ENCODE assay signal across 18 cellular contexts in the genomic region with DNA sequence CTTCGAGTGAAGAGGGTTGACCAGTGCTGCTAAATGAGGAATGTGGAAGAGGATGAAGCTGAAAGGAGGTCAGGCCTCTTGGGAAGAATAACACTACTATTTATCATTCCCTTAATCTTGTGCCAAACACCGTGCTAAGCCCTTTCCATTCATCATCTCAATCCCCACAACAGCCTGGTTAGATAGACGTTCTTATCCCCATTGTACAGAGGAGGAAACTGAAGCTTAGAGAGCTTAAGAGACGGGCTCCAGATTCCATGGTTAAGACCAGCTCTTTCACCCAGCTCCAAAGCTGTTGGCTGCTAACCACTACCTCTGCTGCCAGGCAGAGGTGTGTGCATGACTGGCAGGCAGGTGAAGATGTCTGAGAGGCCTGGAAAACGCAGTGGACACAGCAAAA. TPM values are rescaled to one million over a fixed set of nuclear protein-coding genes. Genes with fewer than 3 reads are reported as not detected.
A peak's percentile ranks its signal among the peaks of the same experiment; 100 is the strongest.
DNase-seq lines count a peak whose midpoint lies in the region; ATAC-seq and TF ChIP-seq lines count a peak whose summit lies in the region.
"Had no signal": no experiment of that assay in that cellular context is flagged by ENCODE, and none has a peak within 500 bp of the region (broad histone marks: within the 10 kb centered on the region; RNA-seq: fewer than 3 reads in every experiment).

No MANE protein-coding gene starts in this region.

- no peak overlapping the region for H3K4me3 ChIP-seq in naive thymus-derived CD4-positive, alpha-beta T cell (ENCODE audit: low read length)
- H3K4me3 ChIP-seq in transverse colon = no peak overlapping the region
- no peak overlapping the region for H3K4me3 ChIP-seq in effector memory CD4-positive, alpha-beta T cell (ENCODE audit: insufficient read depth, low read depth, low read length, poor library complexity, severe bottlenecking)

- H3K4me3 Mint-ChIP-seq in natural killer cell = peak overlapping the region; percentile 93
- H3K4me3 Mint-ChIP-seq in natural killer cell treated with Interleukin-12 subunit alpha and Interleukin-12 subunit beta and Interleukin-15 and Interleukin-18, amount 100 ng/mL, for 72 hours = no peak overlapping the region
- peak overlapping the region; percentile 84 for H3K4me3 Mint-ChIP-seq in activated T-helper 1 cell treated with anti-CD3 and anti-CD28 coated beads, Interleukin-12 subunit alpha, Interleukin-12 subunit beta, Interleukin-2, Interleukin-4 antibody, amounts not matched to agents 30 ng/mL and 10 ng/mL and 1 ng/mL, durations not matched to agents 14 hours and 24 hours and 36 hours
- H3K4me3 Mint-ChIP-seq in naive thymus-derived CD4-positive, alpha-beta T cell = peak overlapping the region in 8 of 10 donors; percentile 10 to 93 (median 82)

- WGBS in transverse colon (ENCODE audit: low coverage in 1 of 2), 2 donors = 72 to 82% methylated on average over 3 to 5 of the region's 5 CpGs

- H3K4me1 Mint-ChIP-seq in natural killer cell = peaks cover 5 to 11% of the 10 kb centered on the region in 2 donors
- peaks cover 4 to 5% of the 10 kb centered on the region in 2 donors for H3K4me1 Mint-ChIP-seq in natural killer cell treated with Interleukin-12 subunit alpha and Interleukin-12 subunit beta and Interleukin-15 and Interleukin-18, amount 100 ng/mL, for 72 hours (ENCODE audit: low read depth in 2 of 2)
- H3K4me1 Mint-ChIP-seq in activated T-helper 1 cell treated with anti-CD3 and anti-CD28 coated beads, Interleukin-12 subunit alpha, Interleukin-12 subunit beta, Interleukin-2, Interleukin-4 antibody, amounts not matched to agents 30 ng/mL and 10 ng/mL and 1 ng/mL, durations not matched to agents 14 hours and 24 hours and 36 hours (ENCODE audit: low read depth) = peaks cover 23% of the 10 kb centered on the region
- H3K4me1 Mint-ChIP-seq in naive thymus-derived CD4-positive, alpha-beta T cell = peaks cover 5 to 12% (median 10%) of the 10 kb centered on the region in 7 donors

- peaks cover 44 to 73% of the 10 kb centered on the region in 2 donors for H3K27me3 Mint-ChIP-seq in natural killer cell (ENCODE audit: low read depth in 2 of 2)
- peaks cover 44 to 62% of the 10 kb centered on the region in 2 donors for H3K27me3 Mint-ChIP-seq in natural killer cell treated with Interleukin-12 subunit alpha and Interleukin-12 subunit beta and Interleukin-15 and Interleukin-18, amount 100 ng/mL, for 72 hours
- peaks cover 66% of the 10 kb centered on the region for H3K27me3 Mint-ChIP-seq in activated T-helper 1 cell treated with anti-CD3 and anti-CD28 coated beads, Interleukin-12 subunit alpha, Interleukin-12 subunit beta, Interleukin-2, Interleukin-4 antibody, amounts not matched to agents 30 ng/mL and 10 ng/mL and 1 ng/mL, durations not matched to agents 14 hours and 24 hours and 36 hours (ENCODE audit: insufficient read depth)
- H3K27me3 Mint-ChIP-seq in naive thymus-derived CD4-positive, alpha-beta T cell = peaks cover 50 to 77% (median 66%) of the 10 kb centered on the region in 5 donors

- peaks cover 3 to 4% of the 10 kb centered on the region in 2 donors for H3K27me3 ChIP-seq in naive thymus-derived CD4-positive, alpha-beta T cell (ENCODE audit: control insufficient read depth in 2 of 2, insufficient read depth in 2 of 2, low read length in 2 of 2)
- peaks cover 21% of the 10 kb centered on the region for H3K27me3 ChIP-seq in transverse colon
- H3K27me3 ChIP-seq in effector memory CD4-positive, alpha-beta T cell (replicated peaks; ENCODE audit: control insufficient read depth, insufficient read depth, low read length, poor library complexity, severe bottlenecking) = peaks cover 34% of the 10 kb centered on the region

- no peak for TF ChIP-seq CTCF in natural killer cell (IDR thresholded peaks at IDR 0.05)
- no peak for TF ChIP-seq CTCF in transverse colon (IDR thresholded peaks at IDR 0.05)

- CTCF ChIA-PET in naive thymus-derived CD4-positive, alpha-beta T cell (lab: Charles Lee) = no interaction called here

- no peaks in the 10 kb centered on the region for H3K36me3 ChIP-seq in naive thymus-derived CD4-positive, alpha-beta T cell (ENCODE audit: control insufficient read depth in 2 of 3, insufficient read depth in 3 of 3, low read length in 3 of 3)
- H3K36me3 ChIP-seq in transverse colon = no peaks in the 10 kb centered on the region
- H3K36me3 ChIP-seq in effector memory CD4-positive, alpha-beta T cell (ENCODE audit: control insufficient read depth, insufficient read depth, low read length) = no peaks in the 10 kb centered on the region
- H3K36me3 ChIP-seq: brain microvascular endothelial cell, WERI-Rb-1 had no signal

- peaks cover 0 to 10% of the 10 kb centered on the region in 2 donors for H3K4me1 ChIP-seq in naive thymus-derived CD4-positive, alpha-beta T cell (ENCODE audit: control insufficient read depth in 2 of 2, insufficient read depth in 2 of 2, low read length in 2 of 2)
- H3K4me1 ChIP-seq in transverse colon = peaks cover under 1 to 29% (median 10%) of the 10 kb centered on the region in 4 donors
- H3K4me1 ChIP-seq in effector memory CD4-positive, alpha-beta T cell (ENCODE audit: control insufficient read depth, insufficient read depth, low read length, poor library complexity, severe bottlenecking) = peaks cover 10% of the 10 kb centered on the region

- H3K36me3 Mint-ChIP-seq in natural killer cell = no peaks in the 10 kb centered on the region
- H3K36me3 Mint-ChIP-seq in natural killer cell treated with Interleukin-12 subunit alpha and Interleukin-12 subunit beta and Interleukin-15 and Interleukin-18, amount 100 ng/mL, for 72 hours = no peaks in the 10 kb centered on the region
- no peaks in the 10 kb centered on the region for H3K36me3 Mint-ChIP-seq in activated T-helper 1 cell treated with anti-CD3 and anti-CD28 coated beads, Interleukin-12 subunit alpha, Interleukin-12 subunit beta, Interleukin-2, Interleukin-4 antibody, amounts not matched to agents 30 ng/mL and 10 ng/mL and 1 ng/mL, durations not matched to agents 14 hours and 24 hours and 36 hours (ENCODE audit: low read depth)
- H3K36me3 Mint-ChIP-seq in naive thymus-derived CD4-positive, alpha-beta T cell = peaks cover 0 to 7% (median 0%) of the 10 kb centered on the region in 5 donors

- no peaks in the 10 kb centered on the region for H3K9me3 ChIP-seq in naive thymus-derived CD4-positive, alpha-beta T cell (ENCODE audit: control insufficient read depth in 2 of 3, low read length in 3 of 3)
- no peaks in the 10 kb centered on the region for H3K9me3 ChIP-seq in transverse colon
- H3K9me3 ChIP-seq in effector memory CD4-positive, alpha-beta T cell (ENCODE audit: control insufficient read depth, low read length) = no peaks in the 10 kb centered on the region

- TF ChIP-seq EP300 in transverse colon (IDR thresholded peaks at IDR 0.05; ENCODE audit: low read depth) = no peak

- in situ Hi-C loops in transverse colon (cut with MboI; ENCODE audit: low pct_ligation_motif_present in 1 of 4, low pct_unique_long_range_greater_than_20kb in 1 of 4, low sequenced_read_pairs in 3 of 4) = loop anchor here in 3 of 4 donors (5.0 to 10.0 kb wide), 3 partner anchors 77 to 127 kb away; no protein-coding TSS in a partner anchor

- H3K27ac ChIP-seq in naive thymus-derived CD4-positive, alpha-beta T cell (ENCODE audit: low read depth, low read length) = no peak overlapping the region
- H3K27ac ChIP-seq in transverse colon = no peak overlapping the region
- H3K27ac ChIP-seq in effector memory CD4-positive, alpha-beta T cell (ENCODE audit: insufficient read depth, low read length, poor library complexity, severe bottlenecking) = no peak overlapping the region
- H3K27ac ChIP-seq: brain microvascular endothelial cell had no signal

- POLR2A ChIA-PET in naive thymus-derived CD4-positive, alpha-beta T cell (lab: Charles Lee) = no interaction called here

- H3K27ac Mint-ChIP-seq in natural killer cell = no peak overlapping the region
- no peak overlapping the region for H3K27ac Mint-ChIP-seq in natural killer cell treated with Interleukin-12 subunit alpha and Interleukin-12 subunit beta and Interleukin-15 and Interleukin-18, amount 100 ng/mL, for 72 hours
- no peak overlapping the region for H3K27ac Mint-ChIP-seq in activated T-helper 1 cell treated with anti-CD3 and anti-CD28 coated beads, Interleukin-12 subunit alpha, Interleukin-12 subunit beta, Interleukin-2, Interleukin-4 antibody, amounts not matched to agents 30 ng/mL and 10 ng/mL and 1 ng/mL, durations not matched to agents 14 hours and 24 hours and 36 hours
- H3K27ac Mint-ChIP-seq in naive thymus-derived CD4-positive, alpha-beta T cell = no peak overlapping the region
- H3K27ac Mint-ChIP-seq: activated naive CD4-positive, alpha-beta T cell treated with anti-CD3 and anti-CD28 coated beads, Interleukin-2, amount 50 U/mL, for 72 hours; HFFc6 had no signal

- intact Hi-C loops in natural killer cell (cut with micrococcal nuclease) = no loop called here
- intact Hi-C loops in activated T-helper 1 cell treated with anti-CD3 and anti-CD28 coated beads, Interleukin-12 subunit alpha, Interleukin-12 subunit beta, Interleukin-2, Interleukin-4 antibody, amounts not matched to agents 30 ng/mL and 10 ng/mL and 1 ng/mL, durations not matched to agents 14 hours and 24 hours and 36 hours (cut with micrococcal nuclease) = loop anchor here (1.0 to 2.0 kb wide), 8 partner anchors 77 to 1833 kb away; a partner anchor contains a TSS
- intact Hi-C loops in naive thymus-derived CD4-positive, alpha-beta T cell (cut with micrococcal nuclease) = loop anchor here (1.0 to 10.0 kb wide), 11 partner anchors 77 to 437 kb away; a partner anchor contains a TSS
- intact Hi-C loops in transverse colon (cut with DNase I; ENCODE audit: low total_unique reads) = loop anchor here (1.0 kb wide), 1 partner anchor 77 kb away; no protein-coding TSS in a partner anchor

- TF ChIP-seq POLR2A in transverse colon (IDR thresholded peaks at IDR 0.05) = no peak

- DNase-seq in natural killer cell (no peak), transverse colon (no peak)
- DNase-seq in natural killer cell treated with Interleukin-12 subunit alpha and Interleukin-12 subunit beta and Interleukin-15 and Interleukin-18, amount 100 ng/mL, for 72 hours (ENCODE audit: low spot score) = no peak
- DNase-seq in activated T-helper 1 cell treated with anti-CD3 and anti-CD28 coated beads, Interleukin-12 subunit alpha, Interleukin-12 subunit beta, Interleukin-2, Interleukin-4 antibody, amounts not matched to agents 30 ng/mL and 10 ng/mL and 1 ng/mL, durations not matched to agents 14 hours and 24 hours and 36 hours (ENCODE audit: low spot score) = no peak
- DNase-seq in naive thymus-derived CD4-positive, alpha-beta T cell = no peak
- no peak for DNase-seq in stimulated activated CD4-positive, alpha-beta T cell treated with anti-CD3 and anti-CD28 coated beads, Interleukin-15, amount 100 ng/mL, for 24 hours
- DNase-seq in effector memory CD4-positive, alpha-beta T cell = no peak
- DNase-seq: activated CD4-positive, alpha-beta T cell treated with anti-CD3 and anti-CD28 coated beads, Interleukin-2, amount 50 U/mL, for 4 hours; activated T-cell treated with anti-CD3 and anti-CD28 coated beads, Interleukin-2, amount 50 U/mL, for 24 hours; brain microvascular endothelial cell; DND-41; HFFc6; MV-4-11; stimulated activated CD4-positive, alpha-beta T cell treated with anti-CD3 and anti-CD28 coated beads, Interleukin-4, amount 100 ng/mL, for 24 hours; T-helper 1 cell; WERI-Rb-1 had no signal

- ATAC-seq in natural killer cell (no peak), GM19467 (IDR thresholded peaks at IDR 0.05; ENCODE audit: unreplicated experiment) (no peak)
- ATAC-seq in natural killer cell treated with Interleukin-12 subunit alpha and Interleukin-12 subunit beta and Interleukin-15 and Interleukin-18, amount 100 ng/mL, for 72 hours = no peak
- ATAC-seq in naive thymus-derived CD4-positive, alpha-beta T cell = no peak

- no peaks in the 10 kb centered on the region for H3K9me3 Mint-ChIP-seq in natural killer cell
- H3K9me3 Mint-ChIP-seq in natural killer cell treated with Interleukin-12 subunit alpha and Interleukin-12 subunit beta and Interleukin-15 and Interleukin-18, amount 100 ng/mL, for 72 hours = no peaks in the 10 kb centered on the region
- no peaks in the 10 kb centered on the region for H3K9me3 Mint-ChIP-seq in activated T-helper 1 cell treated with anti-CD3 and anti-CD28 coated beads, Interleukin-12 subunit alpha, Interleukin-12 subunit beta, Interleukin-2, Interleukin-4 antibody, amounts not matched to agents 30 ng/mL and 10 ng/mL and 1 ng/mL, durations not matched to agents 14 hours and 24 hours and 36 hours
- H3K9me3 Mint-ChIP-seq in naive thymus-derived CD4-positive, alpha-beta T cell = peaks cover 0 to 4% (median 0%) of the 10 kb centered on the region in 11 donors
- H3K9me3 Mint-ChIP-seq: activated naive CD4-positive, alpha-beta T cell treated with anti-CD3 and anti-CD28 coated beads, Interleukin-2, amount 50 U/mL, for 72 hours; activated T-cell treated with anti-CD3 and anti-CD28 coated beads, Interleukin-2, amount 50 U/mL, for 24 hours; HFFc6 had no signal

RNA-seq across cellular contexts. Expression of a gene that starts 0.9 kb away (rescaled TPM):
- total RNA-seq in natural killer cell (not detected), transverse colon (100 to 1,000 TPM in 3 of 4 donors, 10 to 100 TPM in 1; 76.8 to 159 (median 110) TPM)
- total RNA-seq in natural killer cell treated with Interleukin-12 subunit alpha and Interleukin-12 subunit beta and Interleukin-15 and Interleukin-18, amount 100 ng/mL, for 72 hours = under 1 TPM in 1 of 2 donors, not detected in 1; 0.14 TPM
- total RNA-seq in activated T-helper 1 cell treated with anti-CD3 and anti-CD28 coated beads, Interleukin-12 subunit alpha, Interleukin-12 subunit beta, Interleukin-2, Interleukin-4 antibody, amounts not matched to agents 30 ng/mL and 10 ng/mL and 1 ng/mL, durations not matched to agents 14 hours and 24 hours and 36 hours = 2.0 and 2.2 TPM in 2 replicates
- total RNA-seq in naive thymus-derived CD4-positive, alpha-beta T cell = under 1 TPM in 1 of 5 experiments, not detected in 4; 0.36 TPM
- not detected for polyA plus RNA-seq in naive thymus-derived CD4-positive, alpha-beta T cell

Comparison
In these comparisons a context has a peak if more than half of its experiments do, and no peak if none do; other contexts are left out.
1. RNA of a gene that starts 0.9 kb away (total RNA-seq): 76.8 to 159 TPM in transverse colon; 2.0 to 2.2 TPM in activated T-helper 1 cell treated with anti-CD3 and anti-CD28 coated beads, Interleukin-12 subunit alpha, Interleukin-12 subunit beta, Interleukin-2, Interleukin-4 antibody, amounts not matched to agents 30 ng/mL and 10 ng/mL and 1 ng/mL, durations not matched to agents 14 hours and 24 hours and 36 hours, 0.14 TPM in natural killer cell treated with Interleukin-12 subunit alpha and Interleukin-12 subunit beta and Interleukin-15 and Interleukin-18, amount 100 ng/mL, for 72 hours, 0.36 TPM in naive thymus-derived CD4-positive, alpha-beta T cell and not detected in natural killer cell; every median in the first group is over 10 times any median in the second.